ENCODE assay signal across 8 cellular contexts in genomic region chr4:124712417-124713212, GRCh38. TPM values are rescaled to one million over a fixed set of nuclear protein-coding genes. Genes with fewer than 3 reads are reported as not detected.
DNase-seq lines count a peak whose midpoint lies in the region; ATAC-seq, FAIRE-seq and TF ChIP-seq lines count a peak whose summit lies in the region.

TSS of gene ANKRD50 (minus strand) at chr4:124712732. CDS start at chr4:124710511, 2,221 bp downstream.

- TF ChIP-seq CTCF in GM12875 (IDR thresholded peaks at IDR 0.05; ENCODE audit: borderline replicate concordance, insufficient read depth, low read depth, low read length) (no peak), progenitor cell of endocrine pancreas (IDR thresholded peaks at IDR 0.05; ENCODE audit: unreplicated experiment) (no peak)

- FAIRE-seq in urothelium cell line (lab: Jason Lieb, UNC), result peak; percentile 82

- H3K27ac ChIP-seq in angular gyrus (ENCODE audit: low read depth, low read length), result peak within 1 kb of the TSS; percentile 96

- H3K36me3 Mint-ChIP-seq in progenitor cell of endocrine pancreas (ENCODE audit: insufficient read depth), result peaks cover 6% of the 10 kb centered on the region

- DNase-seq in NCI-H1105 treated with DMSO at 0.1 percent for 48 hours (lab: John Stamatoyannopoulos, UW), result peak; percentile 68
- peak; percentile 76 for DNase-seq in SW480 (ENCODE audit: low spot score)
- DNase-seq in left ventricle myocardium superior, result peak; percentile 93
- DNase-seq in progenitor cell of endocrine pancreas (ENCODE audit: low spot score, unreplicated experiment), result peak; percentile 88
- DNase-seq in urothelium cell line (ENCODE audit: low spot score), result peak; percentile 88

- H3K4me3 ChIP-seq in GM12875 (ENCODE audit: low read depth, low read length), result peak within 1 kb of the TSS; percentile 61

- H3K4me1 Mint-ChIP-seq in progenitor cell of endocrine pancreas (ENCODE audit: low read depth), result peaks cover 15% of the 10 kb centered on the region

- H3K27ac Mint-ChIP-seq in progenitor cell of endocrine pancreas, result peak within 1 kb of the TSS; percentile 100

- H3K9me3 Mint-ChIP-seq in progenitor cell of endocrine pancreas (ENCODE audit: low read depth), result no peaks in the 10 kb centered on the region

- H3K4me3 Mint-ChIP-seq in progenitor cell of endocrine pancreas (ENCODE audit: low read depth), result peak within 1 kb of the TSS; percentile 90

- intact Hi-C loops in left ventricle myocardium superior (cut with micrococcal nuclease), result no loop called here

- ATAC-seq in HG02678 (IDR thresholded peaks at IDR 0.05; ENCODE audit: unreplicated experiment) (peak; percentile 67), left ventricle myocardium superior (peak; percentile 91)

- no peaks in the 10 kb centered on the region for H3K27me3 Mint-ChIP-seq in progenitor cell of endocrine pancreas

RNA-seq across cellular contexts. Expression of gene ANKRD50, which starts in this region (rescaled TPM):
- total RNA-seq in left ventricle myocardium superior (5.4 TPM), progenitor cell of endocrine pancreas (27.0 and 28.0 TPM in 2 replicates)

Comparison
In these comparisons a context has a peak if more than half of its experiments do, and no peak if none do; other contexts are left out.
1. Peak in every context shown above with its lines: DNase-seq, ATAC-seq, H3K4me3 ChIP-seq and H3K27ac ChIP-seq.